In the genomic region with DNA sequence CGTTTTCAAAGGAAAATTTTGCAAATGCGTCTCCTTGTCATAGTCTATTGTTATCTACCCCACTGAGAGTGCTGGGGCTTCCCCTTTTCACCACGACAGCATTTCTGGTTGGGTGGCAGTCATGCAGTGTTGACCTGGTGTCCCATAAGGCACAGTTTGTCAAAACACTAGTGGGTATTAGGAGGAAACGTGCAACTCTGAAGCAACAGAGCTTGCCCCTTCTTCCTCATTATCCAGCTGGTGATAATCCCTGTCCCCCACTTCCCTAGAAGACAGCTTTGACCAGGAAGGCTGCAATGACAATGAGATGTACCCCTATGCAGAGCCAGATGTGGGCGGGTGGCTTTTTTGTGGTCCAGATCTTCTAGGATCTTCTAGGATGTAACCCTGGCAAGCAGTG, we compare ENCODE assay signal across 8 cellular contexts. TPM values are rescaled to one million over a fixed set of nuclear protein-coding genes. Genes with fewer than 3 reads are reported as not detected.
DNase-seq lines count a peak whose midpoint lies in the region; ATAC-seq and TF ChIP-seq lines count a peak whose summit lies in the region.

No MANE protein-coding gene starts in this region.

- no peaks in the 10 kb centered on the region for H3K79me2 ChIP-seq in osteoblast (ENCODE audit: insufficient read depth, low read length)

- POLR2A ChIA-PET in CD8-positive, alpha-beta memory T cell (lab: Charles Lee) = no interaction called here

- in situ Hi-C loops in brain microvascular endothelial cell (cut with HindIII; ENCODE audit: low pct_ligation_motif_present, low sequenced_read_pairs) = no loop called here

- CTCF ChIA-PET in CD8-positive, alpha-beta memory T cell (lab: Charles Lee) = interaction anchor here (1.0 to 2.6 kb wide), 3 partner anchors 74 to 143 kb away, joined by 3 to 7 read pairs (median 4); no protein-coding TSS in a partner anchor

- H3K36me3 ChIP-seq in CD8-positive, alpha-beta memory T cell (ENCODE audit: insufficient read depth, low read length) = no peaks in the 10 kb centered on the region
- H3K36me3 ChIP-seq in brain microvascular endothelial cell (replicated peaks) (no peaks in the 10 kb centered on the region), osteoblast (ENCODE audit: insufficient read depth, low read length) (no peaks in the 10 kb centered on the region)

- peak overlapping the region; percentile 78 for H3K4me3 ChIP-seq in CD8-positive, alpha-beta memory T cell (ENCODE audit: low read length)
- H3K4me3 ChIP-seq in brain microvascular endothelial cell (ENCODE audit: low read depth, low read length) (no peak overlapping the region), osteoblast (ENCODE audit: insufficient read depth, low read length) (no peak overlapping the region)

- no peaks in the 10 kb centered on the region for H3K27me3 ChIP-seq in CD8-positive, alpha-beta memory T cell (ENCODE audit: insufficient read depth, low read length, poor library complexity, severe bottlenecking)
- H3K27me3 ChIP-seq in brain microvascular endothelial cell (replicated peaks) = no peaks in the 10 kb centered on the region
- H3K27me3 ChIP-seq in osteoblast (ENCODE audit: insufficient read depth, low read length) = peaks cover 23% of the 10 kb centered on the region

- DNase-seq in CD8-positive, alpha-beta memory T cell = peak; percentile 18 to 64 (median 34)
- peak; percentile 42 for DNase-seq in NOMO-1 treated with DMSO at 0.1 percent for 48 hours (lab: John Stamatoyannopoulos, UW; ENCODE audit: unreplicated experiment)
- DNase-seq in activated gamma-delta T cell treated with anti-CD3 and anti-CD28 coated beads, Interleukin-2, amount 50 U/mL, for 16 hours (ENCODE audit: low read depth) = peak; percentile 28
- DNase-seq in stimulated activated CD4-positive, alpha-beta T cell treated with anti-CD3 and anti-CD28 coated beads, Interleukin-4, amount 100 ng/mL, for 4 hours = peak; percentile 24 to 62
- no peak for DNase-seq in AG08395 (ENCODE audit: low spot score)
- no peak for DNase-seq in brain microvascular endothelial cell
- no peak for DNase-seq in osteoblast (ENCODE audit: insufficient read length, low spot score, missing footprints)

- H4K20me1 ChIP-seq in osteoblast (ENCODE audit: insufficient read depth, low read length) = no peaks in the 10 kb centered on the region

- H3K27ac Mint-ChIP-seq in CD8-positive, alpha-beta memory T cell = peak overlapping the region; percentile 83 to 99 (median 95)

- peaks cover 0 to 12% (median 5%) of the 10 kb centered on the region in 3 donors for H3K36me3 Mint-ChIP-seq in CD8-positive, alpha-beta memory T cell

- no peak overlapping the region for H2AFZ ChIP-seq in osteoblast (ENCODE audit: low read length)

- H3K27me3 Mint-ChIP-seq in CD8-positive, alpha-beta memory T cell = no peaks in the 10 kb centered on the region

- peak overlapping the region; percentile 93 to 99 (median 98) for H3K4me3 Mint-ChIP-seq in CD8-positive, alpha-beta memory T cell

- H3K4me1 ChIP-seq in CD8-positive, alpha-beta memory T cell (ENCODE audit: insufficient read depth, low read length) = peaks cover 23% of the 10 kb centered on the region
- H3K4me1 ChIP-seq in osteoblast (ENCODE audit: insufficient read depth, low read length) = peaks cover 8% of the 10 kb centered on the region

- no peak overlapping the region for H3K27ac ChIP-seq in CD8-positive, alpha-beta memory T cell (ENCODE audit: low read depth, low read length)
- H3K27ac ChIP-seq in brain microvascular endothelial cell (no peak overlapping the region), osteoblast (ENCODE audit: low read depth, low read length) (no peak overlapping the region)

- TF ChIP-seq CTCF in brain microvascular endothelial cell (IDR thresholded peaks at IDR 0.05; ENCODE audit: low read depth, low read length, missing control alignments) (no peak), osteoblast (IDR thresholded peaks at IDR 0.05; ENCODE audit: extremely low read depth, low read depth, low read length) (no peak)

- no peaks in the 10 kb centered on the region for H3K9me3 ChIP-seq in CD8-positive, alpha-beta memory T cell (ENCODE audit: low read length)
- H3K9me3 ChIP-seq in osteoblast (ENCODE audit: low read depth, low read length) = no peaks in the 10 kb centered on the region

- peak; percentile 35 for ATAC-seq in GM21619 (IDR thresholded peaks at IDR 0.05; ENCODE audit: unreplicated experiment)

- no peaks in the 10 kb centered on the region for H3K9me3 Mint-ChIP-seq in CD8-positive, alpha-beta memory T cell

- H3K4me2 ChIP-seq in osteoblast (ENCODE audit: insufficient read depth, low read length) = no peak overlapping the region

- H3K4me1 Mint-ChIP-seq in CD8-positive, alpha-beta memory T cell = peaks cover 41 to 64% (median 60%) of the 10 kb centered on the region in 3 donors

RNA-seq across cellular contexts. Expression of a gene that starts 1.8 kb away (rescaled TPM):
- total RNA-seq in CD8-positive, alpha-beta memory T cell = 10 to 100 TPM; 73.1 to 76.1 TPM
- 26.7 TPM for polyA plus RNA-seq in CD8-positive, alpha-beta memory T cell
- total RNA-seq in osteoblast = 66.6 and 81.0 TPM in 2 replicates

Comparison
In these comparisons a context has a peak if more than half of its experiments do, and no peak if none do; other contexts are left out.
1. DNase-seq: peak in CD8-positive, alpha-beta memory T cell (5 of 5), NOMO-1 treated with DMSO at 0.1 percent for 48 hours (single experiment), activated gamma-delta T cell treated with anti-CD3 and anti-CD28 coated beads, Interleukin-2, amount 50 U/mL, for 16 hours (single experiment) and stimulated activated CD4-positive, alpha-beta T cell treated with anti-CD3 and anti-CD28 coated beads, Interleukin-4, amount 100 ng/mL, for 4 hours (2 of 2); none in AG08395 (single experiment), brain microvascular endothelial cell (single experiment) and osteoblast (single experiment).